In the genomic region with DNA sequence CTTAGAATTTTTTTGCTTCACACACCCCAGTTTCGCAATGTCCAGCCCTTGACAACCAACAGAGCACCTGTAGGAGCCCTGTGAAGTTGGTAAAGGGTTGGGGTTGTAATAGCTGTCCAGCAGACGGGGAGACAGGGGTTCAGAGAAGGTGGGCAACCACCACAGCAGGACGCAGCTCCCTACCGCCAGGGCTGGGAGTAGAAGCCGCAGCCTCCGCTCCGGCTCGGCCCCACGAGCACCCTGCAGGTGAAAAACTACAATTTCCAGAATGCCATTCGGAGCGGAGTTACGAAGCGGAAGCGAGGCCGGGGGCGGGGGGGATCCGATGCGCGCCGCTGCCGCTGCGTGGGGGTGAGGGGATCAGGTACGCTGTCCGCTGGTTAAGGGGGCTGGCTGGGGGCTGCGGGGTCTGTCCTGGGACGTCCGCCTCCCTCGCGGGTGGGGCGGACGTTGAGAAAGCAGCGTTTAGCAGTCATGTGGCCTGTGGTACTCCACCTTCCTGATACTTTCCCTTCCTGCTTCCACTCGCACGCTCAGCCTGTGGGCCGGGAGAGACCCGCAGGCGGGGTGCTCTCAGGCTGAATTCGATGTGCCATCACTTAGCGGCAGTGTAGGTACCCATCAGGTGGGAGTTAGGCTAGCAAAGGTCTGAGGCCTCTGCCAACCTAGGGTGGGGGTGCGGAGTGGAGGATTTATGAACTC, we compare ENCODE assay signal across 8 cellular contexts. TPM values are rescaled to one million over a fixed set of nuclear protein-coding genes. Genes with fewer than 3 reads are reported as not detected.
DNase-seq lines count a peak whose midpoint lies in the region; ATAC-seq and TF ChIP-seq lines count a peak whose summit lies in the region.

A gene with protein sequence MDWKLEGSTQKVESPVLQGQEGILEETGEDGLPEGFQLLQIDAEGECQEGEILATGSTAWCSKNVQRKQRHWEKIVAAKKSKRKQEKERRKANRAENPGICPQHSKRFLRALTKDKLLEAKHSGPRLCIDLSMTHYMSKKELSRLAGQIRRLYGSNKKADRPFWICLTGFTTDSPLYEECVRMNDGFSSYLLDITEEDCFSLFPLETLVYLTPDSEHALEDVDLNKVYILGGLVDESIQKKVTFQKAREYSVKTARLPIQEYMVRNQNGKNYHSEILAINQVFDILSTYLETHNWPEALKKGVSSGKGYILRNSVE (plus strand): TSS at position 317 of the 702 bp plus-strand sequence. CDS start 8,127 bp downstream, outside the sequence.

- peak within 1 kb of the TSS; percentile 99 for H3K4me3 Mint-ChIP-seq in activated T-helper 17 cell treated with anti-CD3 and anti-CD28 coated beads, Interleukin-2, amount 50 U/mL, for 72 hours
- H3K4me3 Mint-ChIP-seq in natural killer cell: peak within 1 kb of the TSS; percentile 91

- intact Hi-C loops in natural killer cell (cut with micrococcal nuclease): no loop called here

- H3K9me3 Mint-ChIP-seq in activated T-helper 17 cell treated with anti-CD3 and anti-CD28 coated beads, Interleukin-2, amount 50 U/mL, for 72 hours: no peaks in the 10 kb centered on the region
- H3K9me3 Mint-ChIP-seq in natural killer cell: no peaks in the 10 kb centered on the region

- H3K9me3 ChIP-seq in HUES6 (ENCODE audit: control insufficient read depth, insufficient read depth, low read depth, low read length) (no peaks in the 10 kb centered on the region), Peyer's patch (no peaks in the 10 kb centered on the region)

- peak within 1 kb of the TSS; percentile 37 for H3K9ac ChIP-seq in HUES6 (ENCODE audit: low read length)

- H3K36me3 Mint-ChIP-seq in activated T-helper 17 cell treated with anti-CD3 and anti-CD28 coated beads, Interleukin-2, amount 50 U/mL, for 72 hours (ENCODE audit: low read depth): no peaks in the 10 kb centered on the region
- no peaks in the 10 kb centered on the region for H3K36me3 Mint-ChIP-seq in natural killer cell

- H3K27me3 ChIP-seq in HUES6 (ENCODE audit: control insufficient read depth, insufficient read depth, low read length) (no peaks in the 10 kb centered on the region), Peyer's patch (no peaks in the 10 kb centered on the region)

- H3K27me3 Mint-ChIP-seq in activated T-helper 17 cell treated with anti-CD3 and anti-CD28 coated beads, Interleukin-2, amount 50 U/mL, for 72 hours: no peaks in the 10 kb centered on the region
- H3K27me3 Mint-ChIP-seq in natural killer cell (ENCODE audit: low read depth in 2 of 2): no peaks in the 10 kb centered on the region

- ATAC-seq in activated T-helper 17 cell treated with anti-CD3 and anti-CD28 coated beads, Interleukin-2, amount 50 U/mL, for 72 hours (replicated peaks): peak; percentile 91
- ATAC-seq in natural killer cell: peak; percentile 90 to 96 (median 95)

- no peak for TF ChIP-seq POLR2A in Peyer's patch (IDR thresholded peaks at IDR 0.05)

- no peaks in the 10 kb centered on the region for H3K36me3 ChIP-seq in HUES6 (ENCODE audit: control insufficient read depth, insufficient read depth, low read length)
- H3K36me3 ChIP-seq in Peyer's patch: no peaks in the 10 kb centered on the region

- peaks cover 17% of the 10 kb centered on the region for H3K4me1 Mint-ChIP-seq in activated T-helper 17 cell treated with anti-CD3 and anti-CD28 coated beads, Interleukin-2, amount 50 U/mL, for 72 hours
- peaks cover 11 to 33% of the 10 kb centered on the region in 2 donors for H3K4me1 Mint-ChIP-seq in natural killer cell

- H3K4me3 ChIP-seq in HUES6 (ENCODE audit: low read depth, low read length) (peak within 1 kb of the TSS; percentile 68), Peyer's patch (peak within 1 kb of the TSS; percentile 71 to 93 (median 80)), fibroblast of pulmonary artery (replicated peaks; ENCODE audit: low read depth, low read length) (peak within 1 kb of the TSS; percentile 84)

- peak within 1 kb of the TSS; percentile 99 for H3K27ac Mint-ChIP-seq in activated T-helper 17 cell treated with anti-CD3 and anti-CD28 coated beads, Interleukin-2, amount 50 U/mL, for 72 hours
- H3K27ac Mint-ChIP-seq in natural killer cell: peak within 1 kb of the TSS; percentile 81 to 94

- DNase-seq in COR-L47 (lab: John Stamatoyannopoulos, UW): peak; percentile 63
- DNase-seq in GM20000 (ENCODE audit: low spot score): peak; percentile 92
- DNase-seq in Peyer's patch: peak; percentile 64 to 78 (median 78)
- peak; percentile 75 for DNase-seq in fibroblast of pulmonary artery (ENCODE audit: low read depth)
- DNase-seq in natural killer cell: peak; percentile 55
- peak; percentile 41 to 68 (median 56) for DNase-seq in stimulated activated naive CD4-positive, alpha-beta T cell (lab: John Stamatoyannopoulos, UW)

- 0 out of 2 replicates have a peak, but pooled peaks cover 3% of the 10 kb centered on the region for H3K4me1 ChIP-seq in HUES6 (ENCODE audit: control insufficient read depth, insufficient read depth, low read length)
- peaks cover 0 to 7% (median 0%) of the 10 kb centered on the region in 4 donors for H3K4me1 ChIP-seq in Peyer's patch

- TF ChIP-seq CTCF in GM20000 (IDR thresholded peaks at IDR 0.05; ENCODE audit: extremely low read depth, missing control alignments) (no peak), Peyer's patch (IDR thresholded peaks at IDR 0.05) (peak in 4 of 6 experiments; percentile 7 to 35 (median 18)), fibroblast of pulmonary artery (IDR thresholded peaks at IDR 0.05; ENCODE audit: low read length, missing control alignments) (no peak), natural killer cell (IDR thresholded peaks at IDR 0.05) (no peak)

- H3K27ac ChIP-seq in HUES6 (ENCODE audit: low read depth, low read length): no peak within 1 kb of the TSS
- peak within 1 kb of the TSS; percentile 71 to 88 (median 85) for H3K27ac ChIP-seq in Peyer's patch

RNA-seq across cellular contexts. Expression of the gene that starts here (rescaled TPM):
- total RNA-seq in Peyer's patch: 10 to 100 TPM in 3 of 4 donors, 1 to 10 TPM in 1; 3.3 to 33.0 (median 16.1) TPM
- 10 to 100 TPM in 1 of 2 donors, 1 to 10 TPM in 1; 9.9 to 13.1 TPM for total RNA-seq in activated T-helper 17 cell treated with anti-CD3 and anti-CD28 coated beads, Interleukin-2, amount 50 U/mL, for 72 hours
- total RNA-seq in natural killer cell: 10 to 100 TPM; 13.2 to 15.4 (median 13.3) TPM

Comparison
In these comparisons a context has a peak if more than half of its experiments do, and no peak if none do; other contexts are left out.
1. CTCF ChIP-seq: peak in Peyer's patch (4 of 6); none in GM20000 (single experiment), fibroblast of pulmonary artery (single experiment) and natural killer cell (single experiment).
2. Peak in every context shown above with its lines, with median percentiles within 50 percentile points of each other: DNase-seq and H3K4me3 ChIP-seq.